21 cellular contexts compared by ENCODE assay signal in the genomic region with DNA sequence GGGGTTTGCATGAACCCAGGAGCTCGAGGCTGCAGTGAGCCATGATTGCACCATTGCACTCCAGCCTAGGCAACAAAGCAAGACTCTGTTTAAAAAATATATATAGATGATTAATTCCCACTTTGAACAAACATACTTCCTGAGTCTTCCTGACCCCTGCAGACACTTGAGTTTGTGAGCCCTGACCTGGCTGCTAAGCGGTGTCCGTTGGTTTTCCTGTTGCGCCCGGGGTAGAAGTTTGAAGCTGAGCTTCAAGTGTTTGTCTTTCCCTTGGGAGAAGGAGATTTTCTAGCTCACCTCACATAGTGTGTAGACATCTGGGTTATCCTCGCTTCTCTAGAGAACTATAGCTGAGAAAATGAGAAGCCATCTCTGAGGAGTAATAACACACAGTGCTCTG. TPM values are rescaled to one million over a fixed set of nuclear protein-coding genes. Genes with fewer than 3 reads are reported as not detected.
"Had no signal": no experiment of that assay in that cellular context is flagged by ENCODE, and none has a peak within 500 bp of the region (broad histone marks: within the 10 kb centered on the region; RNA-seq: fewer than 3 reads in every experiment).

No MANE protein-coding gene starts in this region.

- H3K27me3 Mint-ChIP-seq: activated naive CD4-positive, alpha-beta T cell treated with anti-CD3 and anti-CD28 coated beads, Interleukin-2, amount 50 U/mL, for 24 hours had no signal

- H3K36me3 ChIP-seq: breast epithelium had no signal

- H3K9me3 ChIP-seq: breast epithelium had no signal

- H3K4me3 Mint-ChIP-seq: activated CD8-positive, alpha-beta T cell treated with anti-CD3 and anti-CD28 coated beads, Interleukin-2, amount 10 ng/mL, durations not matched to agents 7 days and 5 days; activated naive CD4-positive, alpha-beta T cell treated with anti-CD3 and anti-CD28 coated beads, Interleukin-2, amount 50 U/mL, for 24 hours; T-helper 1 cell treated with Interleukin-12 subunit alpha and Interleukin-12 subunit beta and Interleukin-4 antibody, amounts not matched to agents 30 μg/mL and 1 μg/mL, for 36 hours had no signal

- H3K27ac ChIP-seq: breast epithelium had no signal

- H3K4me3 ChIP-seq: breast epithelium had no signal

- H3K27ac Mint-ChIP-seq: activated CD8-positive, alpha-beta T cell treated with anti-CD3 and anti-CD28 coated beads, Interleukin-2, amount 10 ng/mL, durations not matched to agents 7 days and 5 days; activated naive CD4-positive, alpha-beta T cell treated with anti-CD3 and anti-CD28 coated beads, Interleukin-2, amount 50 U/mL, for 24 hours; T-helper 1 cell treated with Interleukin-12 subunit alpha and Interleukin-12 subunit beta and Interleukin-4 antibody, amounts not matched to agents 30 μg/mL and 1 μg/mL, for 36 hours had no signal

- H3K4me1 ChIP-seq: breast epithelium had no signal

- DNase-seq: activated CD4-positive, alpha-beta T cell treated with anti-CD3 and anti-CD28 coated beads for 4 hours; activated CD8-positive, alpha-beta memory T cell treated with anti-CD3 and anti-CD28 coated beads, Interleukin-2, amount 50 U/mL, for 48 hours; activated CD8-positive, alpha-beta T cell treated with anti-CD3 and anti-CD28 coated beads, Interleukin-2, amount 10 ng/mL, durations not matched to agents 7 days and 5 days; activated T-cell treated with anti-CD3 and anti-CD28 coated beads, Interleukin-2, amount 50 U/mL, for 1 hour; aorta; caudate nucleus; Karpas-422; NCI-H1105 treated with DMSO at 0.1 percent for 48 hours; NCI-H1436 treated with DMSO at 0.1 percent for 48 hours; NCI-H187; NCI-H2081 treated with DMSO at 0.1 percent for 48 hours; NCI-H226; NCI-H526 treated with DMSO at 0.1 percent for 48 hours; PC-3; SHP77 treated with DMSO at 0.1 percent for 48 hours had no signal

- H3K27me3 ChIP-seq: breast epithelium had no signal

- H3K9me3 Mint-ChIP-seq: activated naive CD4-positive, alpha-beta T cell treated with anti-CD3 and anti-CD28 coated beads, Interleukin-2, amount 50 U/mL, for 24 hours had no signal

- ATAC-seq: activated CD4-positive, CD25-positive, alpha-beta regulatory T cell treated with anti-CD3 and anti-CD28 coated beads, Interleukin-2, amount 50 U/mL, for 24 hours; activated CD8-positive, alpha-beta T cell treated with anti-CD3 and anti-CD28 coated beads, Interleukin-2, amount 10 ng/mL, durations not matched to agents 7 days and 5 days; PC-3 had no signal

- H3K36me3 Mint-ChIP-seq: activated naive CD4-positive, alpha-beta T cell treated with anti-CD3 and anti-CD28 coated beads, Interleukin-2, amount 50 U/mL, for 24 hours had no signal

RNA-seq across cellular contexts. Expression of a gene that starts 11.7 kb away (rescaled TPM):
- total RNA-seq: activated CD8-positive, alpha-beta T cell treated with anti-CD3 and anti-CD28 coated beads, Interleukin-2, amount 10 ng/mL, durations not matched to agents 7 days and 5 days; NCI-H460; SK-MEL-5 had no signal
